ENCODE assay signal across 15 cellular contexts in the genomic region with DNA sequence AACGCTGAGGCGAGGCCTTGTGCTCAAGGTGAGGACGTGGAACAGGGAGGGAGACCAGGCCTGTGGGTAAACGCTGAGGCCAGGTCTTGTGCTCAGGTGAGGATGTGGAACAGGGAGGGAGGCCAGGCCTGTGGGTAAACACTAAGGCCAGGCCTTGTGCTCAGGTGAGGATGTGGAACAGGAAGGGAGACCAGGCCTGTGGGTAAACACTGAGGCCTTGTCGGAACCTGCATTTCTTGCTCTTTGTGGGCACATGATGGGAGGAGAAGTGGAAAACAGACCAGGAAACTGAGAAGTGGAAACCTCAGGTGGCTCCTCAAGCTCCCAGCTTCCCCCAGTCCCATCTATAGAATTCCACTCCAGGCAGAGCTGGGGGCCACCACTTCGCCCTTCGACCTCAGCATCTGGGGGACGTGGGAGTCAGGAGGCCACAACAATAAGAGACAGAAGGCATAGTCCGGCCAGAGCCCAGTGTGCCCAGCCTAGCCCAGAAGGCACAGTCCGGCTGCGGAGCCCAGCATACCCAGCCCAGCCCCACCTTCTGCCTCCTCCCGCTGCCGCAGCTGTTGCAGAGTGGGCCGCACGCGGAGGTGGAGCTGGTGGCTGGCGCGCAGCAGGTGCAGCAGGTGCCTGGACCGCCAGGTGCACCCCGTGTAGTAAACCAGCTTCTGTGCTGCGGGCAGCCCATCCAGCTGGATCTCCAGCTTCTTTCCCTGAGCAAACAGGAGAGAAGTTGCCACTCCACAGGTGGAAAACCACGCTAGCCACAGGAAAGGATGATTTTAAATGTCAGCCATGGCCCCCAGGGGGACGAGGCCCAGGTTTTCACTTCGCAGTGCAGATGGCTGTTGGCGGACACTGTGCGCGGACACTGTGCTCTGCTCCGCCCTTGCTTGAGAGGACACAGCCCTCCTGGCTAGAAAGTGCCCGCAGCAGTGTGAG. TPM values are rescaled to one million over a fixed set of nuclear protein-coding genes. Genes with fewer than 3 reads are reported as not detected.
DNase-seq lines count a peak whose midpoint lies in the region; ATAC-seq and TF ChIP-seq lines count a peak whose summit lies in the region.
"Had no signal": no experiment of that assay in that cellular context is flagged by ENCODE, and none has a peak within 500 bp of the region (broad histone marks: within the 10 kb centered on the region; RNA-seq: fewer than 3 reads in every experiment).

No MANE protein-coding gene starts in this region.

- no peaks in the 10 kb centered on the region for H3K36me3 Mint-ChIP-seq in progenitor cell of endocrine pancreas (ENCODE audit: insufficient read depth)
- H3K36me3 Mint-ChIP-seq: immature natural killer cell, mesothelial cell of epicardium had no signal

- intact Hi-C loops in Panc1 (cut with micrococcal nuclease; ENCODE audit: unreplicated experiment): loop anchor here (5.0 kb wide), 1 partner anchor 71 kb away; no protein-coding TSS in a partner anchor

- H3K27ac Mint-ChIP-seq in progenitor cell of endocrine pancreas: peak overlapping the region; percentile 29
- H3K27ac Mint-ChIP-seq: activated CD4-positive, alpha-beta memory T cell treated with anti-CD3 and anti-CD28 coated beads, Interleukin-2, amount 10 ng/mL, durations not matched to agents 7 days and 5 days; activated T-helper 2 cell treated with anti-CD3 and anti-CD28 coated beads, Interferon-gamma antibody, Interleukin-2, Interleukin-4, amounts not matched to agents 10 μg/mL and 5 μg/mL and 100 μg/mL, durations not matched to agents 14 hours and 24 hours and 36 hours; immature natural killer cell; mesothelial cell of epicardium had no signal

- no peaks in the 10 kb centered on the region for H3K27me3 ChIP-seq in Panc1 (ENCODE audit: control insufficient read depth, insufficient read depth, low read length)
- H3K27me3 ChIP-seq: MG63, ovary had no signal

- H3K27ac ChIP-seq in HEK293 (ENCODE audit: extremely low read depth, low read depth, low read length): no peak overlapping the region
- peak overlapping the region; percentile 29; the same call in 1 of the 2 replicates for H3K27ac ChIP-seq in Panc1 (ENCODE audit: low read length)
- H3K27ac ChIP-seq: ovary had no signal

- no peak overlapping the region for H3K4me3 Mint-ChIP-seq in progenitor cell of endocrine pancreas (ENCODE audit: low read depth)
- H3K4me3 Mint-ChIP-seq: activated CD4-positive, alpha-beta memory T cell treated with anti-CD3 and anti-CD28 coated beads, Interleukin-2, amount 10 ng/mL, durations not matched to agents 7 days and 5 days; immature natural killer cell; mesothelial cell of epicardium had no signal

- TF ChIP-seq CTCF in HEK293 (tag by site-specific recombination; IDR thresholded peaks at IDR 0.05) (no peak), Panc1 (IDR thresholded peaks at IDR 0.05) (no peak), progenitor cell of endocrine pancreas (IDR thresholded peaks at IDR 0.05; ENCODE audit: unreplicated experiment) (no peak)

- H3K36me3 ChIP-seq in HEK293 (ENCODE audit: control insufficient read depth in 2 of 2, insufficient read depth in 1 of 2, low read length in 2 of 2): no peaks in the 10 kb centered on the region
- H3K36me3 ChIP-seq in Panc1 (ENCODE audit: control insufficient read depth, insufficient read depth, low read length): no peaks in the 10 kb centered on the region
- H3K36me3 ChIP-seq: MG63, ovary had no signal

- DNase-seq in NCI-H2081 treated with DMSO at 0.1 percent for 48 hours (lab: John Stamatoyannopoulos, UW): peak; percentile 10
- DNase-seq in Panc1 (ENCODE audit: low read depth, low spot score): no peak
- DNase-seq in progenitor cell of endocrine pancreas (ENCODE audit: low spot score, unreplicated experiment): no peak
- no peak for DNase-seq in H4 (ENCODE audit: low spot score)
- DNase-seq: activated CD4-positive, alpha-beta memory T cell treated with anti-CD3 and anti-CD28 coated beads, Interleukin-2, amount 10 ng/mL, durations not matched to agents 7 days and 5 days; immature natural killer cell; MG63; ovary; SIG-M5 had no signal

- POLR2A ChIA-PET in HEK293 (lab: Yijun Ruan, JAX) (no interaction called here), Panc1 (lab: Charles Lee) (no interaction called here)

- H3K27me3 Mint-ChIP-seq in progenitor cell of endocrine pancreas: no peaks in the 10 kb centered on the region
- H3K27me3 Mint-ChIP-seq: activated CD4-positive, alpha-beta memory T cell treated with anti-CD3 and anti-CD28 coated beads, Interleukin-2, amount 10 ng/mL, durations not matched to agents 7 days and 5 days had no signal

- H3K9me3 Mint-ChIP-seq in progenitor cell of endocrine pancreas (ENCODE audit: low read depth): no peaks in the 10 kb centered on the region
- H3K9me3 Mint-ChIP-seq: activated CD4-positive, alpha-beta memory T cell treated with anti-CD3 and anti-CD28 coated beads, Interleukin-2, amount 10 ng/mL, durations not matched to agents 7 days and 5 days; activated T-helper 2 cell treated with anti-CD3 and anti-CD28 coated beads, Interferon-gamma antibody, Interleukin-2, Interleukin-4, amounts not matched to agents 10 μg/mL and 5 μg/mL and 100 μg/mL, durations not matched to agents 14 hours and 24 hours and 36 hours; mesothelial cell of epicardium had no signal

- H3K4me3 ChIP-seq in HEK293 (ENCODE audit: low read depth, low read length): no peak overlapping the region
- H3K4me3 ChIP-seq in Panc1 (ENCODE audit: low read depth in 2 of 2, low read length in 2 of 2): no peak overlapping the region
- H3K4me3 ChIP-seq: MG63, ovary had no signal

- in situ Hi-C loops in Panc1 (cut with HindIII; ENCODE audit: low pct_unique_long_range_greater_than_20kb, low sequenced_read_pairs): no loop called here

- ATAC-seq in Panc1 (no peak), GM21367 (IDR thresholded peaks at IDR 0.05; ENCODE audit: unreplicated experiment) (no peak), GM18873 (IDR thresholded peaks at IDR 0.05; ENCODE audit: low FRiP score, unreplicated experiment) (no peak)

- H3K9me3 ChIP-seq in HEK293 (ENCODE audit: control insufficient read depth, insufficient read depth, low read depth, low read length) (no peaks in the 10 kb centered on the region), Panc1 (ENCODE audit: control insufficient read depth, insufficient read depth, low read depth, low read length) (no peaks in the 10 kb centered on the region)
- H3K9me3 ChIP-seq: MG63, ovary had no signal

- no peaks in the 10 kb centered on the region for H3K4me1 Mint-ChIP-seq in progenitor cell of endocrine pancreas (ENCODE audit: low read depth)
- H3K4me1 Mint-ChIP-seq: activated CD4-positive, alpha-beta memory T cell treated with anti-CD3 and anti-CD28 coated beads, Interleukin-2, amount 10 ng/mL, durations not matched to agents 7 days and 5 days; immature natural killer cell; mesothelial cell of epicardium had no signal

- BruUV-seq in Panc1 (replicated peaks; lab: Mats Ljungman, UMichigan): no TSS peak

- CTCF ChIA-PET in HEK293 (lab: Yijun Ruan, JAX): interaction anchor here (0.6 to 1.4 kb wide), 5 partner anchors 8 to 308 kb away, joined by 3 to 5 read pairs (median 3); no protein-coding TSS in a partner anchor
- CTCF ChIA-PET in Panc1 (lab: Charles Lee): interaction anchor here (1.0 kb wide), 1 partner anchor 68 kb away, joined by 3 read pairs; no protein-coding TSS in a partner anchor

- H3K4me1 ChIP-seq in HEK293 (ENCODE audit: control insufficient read depth, insufficient read depth, low read length) (no peaks in the 10 kb centered on the region), Panc1 (ENCODE audit: control insufficient read depth, insufficient read depth, low read length) (no peaks in the 10 kb centered on the region)

TF ChIP-seq in HEK293, 187 proteins besides CTCF, POLR2A, EP300 and RAD21:
- no peak for TF ChIP-seq ZNF677 (tag by site-specific recombination; IDR thresholded peaks at IDR 0.05)
- TF ChIP-seq MZF1 (tag by site-specific recombination; IDR thresholded peaks at IDR 0.05; ENCODE audit: borderline replicate concordance): no peak
- peak; percentile 75 for TF ChIP-seq SCRT1 (tag by site-specific recombination; IDR thresholded peaks at IDR 0.05; ENCODE audit: borderline replicate concordance)
- no peak for TF ChIP-seq ZBTB17 (tag by site-specific recombination; IDR thresholded peaks at IDR 0.05)
- TF ChIP-seq ZIC2 (tag by site-specific recombination; IDR thresholded peaks at IDR 0.05): 0 out of 2 replicates have a peak, but pooled peaks have one; percentile 28
- TF ChIP-seq, protein P1, sequence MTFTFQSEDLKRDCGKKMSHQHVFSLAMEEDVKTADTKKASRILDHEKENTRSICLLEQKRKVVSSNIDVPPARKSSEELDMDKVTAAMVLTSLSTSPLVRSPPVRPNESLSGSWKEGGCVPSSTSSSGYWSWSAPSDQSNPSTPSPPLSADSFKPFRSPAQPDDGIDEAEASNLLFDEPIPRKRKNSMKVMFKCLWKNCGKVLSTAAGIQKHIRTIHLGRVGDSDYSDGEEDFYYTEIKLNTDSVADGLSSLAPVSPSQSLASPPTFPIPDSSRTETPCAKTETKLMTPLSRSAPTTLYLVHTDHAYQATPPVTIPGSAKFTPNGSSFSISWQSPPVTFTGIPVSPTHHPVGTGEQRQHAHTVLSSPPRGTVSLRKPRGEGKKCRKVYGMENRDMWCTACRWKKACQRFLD (tag by site-specific recombination; IDR thresholded peaks at IDR 0.05): no peak
- TF ChIP-seq SCRT2 (tag by site-specific recombination; IDR thresholded peaks at IDR 0.05): peak; percentile 85

RNA-seq across cellular contexts. Expression of a gene that starts 17.5 kb away (rescaled TPM):
- 0.15 TPM for total RNA-seq in Panc1 (2021; ENCODE audit: unreplicated experiment)
- polyA plus RNA-seq in Panc1 (2012; ENCODE audit: insufficient read length): not detected
- not detected in 2 replicates for total RNA-seq in progenitor cell of endocrine pancreas
- not detected in 2 replicates for total RNA-seq in H4 (2014; rRNA removed; shearing (Covaris generic))
- total RNA-seq: activated CD4-positive, alpha-beta memory T cell treated with anti-CD3 and anti-CD28 coated beads, Interleukin-2, amount 10 ng/mL, durations not matched to agents 7 days and 5 days; activated T-helper 2 cell treated with anti-CD3 and anti-CD28 coated beads, Interferon-gamma antibody, Interleukin-2, Interleukin-4, amounts not matched to agents 10 μg/mL and 5 μg/mL and 100 μg/mL, durations not matched to agents 14 hours and 24 hours and 36 hours; mesothelial cell of epicardium had no signal
- polyA plus RNA-seq: BJ, immature natural killer cell had no signal
